1 cellular context compared by ENCODE assay signal in the genomic region with DNA sequence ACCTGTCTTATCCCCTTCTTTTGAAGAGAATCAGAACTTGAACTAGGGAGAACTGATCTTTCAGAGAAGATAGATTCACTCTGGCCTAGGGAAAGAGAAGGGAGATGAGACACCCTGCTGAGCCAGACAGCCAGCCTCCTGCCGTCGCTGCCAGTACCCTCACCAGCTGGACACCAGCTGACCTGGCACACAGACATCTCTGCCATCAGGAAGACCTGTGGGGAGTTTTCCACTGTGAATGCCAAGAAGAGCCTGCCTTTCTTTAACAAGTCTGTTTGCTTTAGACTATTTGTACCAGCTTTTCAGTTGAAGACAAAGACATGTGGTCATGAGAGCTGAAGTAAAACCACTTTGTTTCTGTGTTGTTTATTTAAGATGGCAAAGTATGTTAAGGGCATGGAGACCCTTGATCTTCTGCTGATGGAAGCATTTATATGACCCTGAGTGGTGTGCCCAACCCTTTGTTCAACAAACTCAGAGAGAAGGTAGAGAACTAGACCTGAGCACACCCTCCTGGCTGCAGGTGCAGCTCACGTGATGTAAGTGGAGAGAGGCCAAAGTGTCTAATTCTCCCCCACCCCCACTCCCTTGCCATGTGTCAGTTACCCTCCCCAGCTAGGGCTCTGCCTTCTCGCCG.
TF ChIP-seq lines count a peak whose summit lies in the region.

No MANE protein-coding gene starts in this region.

TF ChIP-seq in SK-N-SH, 30 proteins besides CTCF, POLR2A, EP300 and RAD21 (continued from another document):
- TF ChIP-seq, protein P1, sequence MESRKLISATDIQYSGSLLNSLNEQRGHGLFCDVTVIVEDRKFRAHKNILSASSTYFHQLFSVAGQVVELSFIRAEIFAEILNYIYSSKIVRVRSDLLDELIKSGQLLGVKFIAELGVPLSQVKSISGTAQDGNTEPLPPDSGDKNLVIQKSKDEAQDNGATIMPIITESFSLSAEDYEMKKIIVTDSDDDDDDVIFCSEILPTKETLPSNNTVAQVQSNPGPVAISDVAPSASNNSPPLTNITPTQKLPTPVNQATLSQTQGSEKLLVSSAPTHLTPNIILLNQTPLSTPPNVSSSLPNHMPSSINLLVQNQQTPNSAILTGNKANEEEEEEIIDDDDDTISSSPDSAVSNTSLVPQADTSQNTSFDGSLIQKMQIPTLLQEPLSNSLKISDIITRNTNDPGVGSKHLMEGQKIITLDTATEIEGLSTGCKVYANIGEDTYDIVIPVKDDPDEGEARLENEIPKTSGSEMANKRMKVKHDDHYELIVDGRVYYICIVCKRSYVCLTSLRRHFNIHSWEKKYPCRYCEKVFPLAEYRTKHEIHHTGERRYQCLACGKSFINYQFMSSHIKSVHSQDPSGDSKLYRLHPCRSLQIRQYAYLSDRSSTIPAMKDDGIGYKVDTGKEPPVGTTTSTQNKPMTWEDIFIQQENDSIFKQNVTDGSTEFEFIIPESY (IDR thresholded peaks at IDR 0.05; ENCODE audit: borderline replicate concordance, low read depth): no peak
- TF ChIP-seq, protein P2, sequence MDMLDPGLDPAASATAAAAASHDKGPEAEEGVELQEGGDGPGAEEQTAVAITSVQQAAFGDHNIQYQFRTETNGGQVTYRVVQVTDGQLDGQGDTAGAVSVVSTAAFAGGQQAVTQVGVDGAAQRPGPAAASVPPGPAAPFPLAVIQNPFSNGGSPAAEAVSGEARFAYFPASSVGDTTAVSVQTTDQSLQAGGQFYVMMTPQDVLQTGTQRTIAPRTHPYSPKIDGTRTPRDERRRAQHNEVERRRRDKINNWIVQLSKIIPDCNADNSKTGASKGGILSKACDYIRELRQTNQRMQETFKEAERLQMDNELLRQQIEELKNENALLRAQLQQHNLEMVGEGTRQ (IDR thresholded peaks at IDR 0.05; ENCODE audit: borderline replicate concordance, low read depth, low read length): no peak
- no peak for TF ChIP-seq TCF12 (IDR thresholded peaks at IDR 0.05)
- TF ChIP-seq RFX5 (IDR thresholded peaks at IDR 0.05; ENCODE audit: low read length): no peak
- TF ChIP-seq, protein P3, sequence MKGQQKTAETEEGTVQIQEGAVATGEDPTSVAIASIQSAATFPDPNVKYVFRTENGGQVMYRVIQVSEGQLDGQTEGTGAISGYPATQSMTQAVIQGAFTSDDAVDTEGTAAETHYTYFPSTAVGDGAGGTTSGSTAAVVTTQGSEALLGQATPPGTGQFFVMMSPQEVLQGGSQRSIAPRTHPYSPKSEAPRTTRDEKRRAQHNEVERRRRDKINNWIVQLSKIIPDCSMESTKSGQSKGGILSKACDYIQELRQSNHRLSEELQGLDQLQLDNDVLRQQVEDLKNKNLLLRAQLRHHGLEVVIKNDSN (IDR thresholded peaks at IDR 0.05; ENCODE audit: borderline replicate concordance, low read depth): no peak
- TF ChIP-seq YY1 (IDR thresholded peaks at IDR 0.05; ENCODE audit: low read depth): no peak
- no peak for TF ChIP-seq SMC3 (IDR thresholded peaks at IDR 0.05; ENCODE audit: low read depth, low read length)
